Comparison of ENCODE assay signal across 15 cellular contexts in genomic region chr18:13138822-13139139, GRCh38.
DNase-seq lines count a peak whose midpoint lies in the region; ATAC-seq and TF ChIP-seq lines count a peak whose summit lies in the region.
"Had no signal": no experiment of that assay in that cellular context is flagged by ENCODE, and none has a peak within 500 bp of the region (broad histone marks: within the 10 kb centered on the region; RNA-seq: fewer than 3 reads in every experiment).

No MANE protein-coding gene starts in this region.

- no peak for ATAC-seq in activated CD4-positive, alpha-beta T cell treated with anti-CD3 and anti-CD28 coated beads for 36 hours
- ATAC-seq in HG02571 (IDR thresholded peaks at IDR 0.05; ENCODE audit: unreplicated experiment) (no peak), GM18907 (IDR thresholded peaks at IDR 0.05; ENCODE audit: unreplicated experiment) (no peak)

- H3K27ac Mint-ChIP-seq in activated CD4-positive, alpha-beta T cell treated with anti-CD3 and anti-CD28 coated beads for 36 hours, result peak overlapping the region; percentile 86
- H3K27ac Mint-ChIP-seq in activated naive CD8-positive, alpha-beta T cell treated with anti-CD3 and anti-CD28 coated beads for 36 hours, result peak overlapping the region; percentile 94
- H3K27ac Mint-ChIP-seq in nephron, result no peak overlapping the region

- peak overlapping the region; percentile 83 for H3K4me3 Mint-ChIP-seq in activated CD4-positive, alpha-beta T cell treated with anti-CD3 and anti-CD28 coated beads for 36 hours
- peak overlapping the region; percentile 90 for H3K4me3 Mint-ChIP-seq in activated naive CD8-positive, alpha-beta T cell treated with anti-CD3 and anti-CD28 coated beads for 36 hours
- peak overlapping the region; percentile 21 to 89 (median 74) for H3K4me3 Mint-ChIP-seq in nephron

- H3K4me1 Mint-ChIP-seq in activated CD4-positive, alpha-beta T cell treated with anti-CD3 and anti-CD28 coated beads for 36 hours, result peaks cover 24% of the 10 kb centered on the region
- peaks cover 29% of the 10 kb centered on the region for H3K4me1 Mint-ChIP-seq in activated naive CD8-positive, alpha-beta T cell treated with anti-CD3 and anti-CD28 coated beads for 36 hours
- peaks cover 4% of the 10 kb centered on the region for H3K4me1 Mint-ChIP-seq in nephron

- intact Hi-C loops in activated CD4-positive, alpha-beta T cell treated with anti-CD3 and anti-CD28 coated beads for 36 hours (cut with DNase I, micrococcal nuclease), result loop anchor here (1.0 to 5.0 kb wide), 4 partner anchors 190 to 761 kb away; partner anchors contain the start of genes AFG3L2 (in 1 of the 2), CEP76 (in 1 of the 2), PSMG2 (in 1 of the 2) and PTPN2 (in 1 of the 2)

- POLR2A ChIA-PET in activated CD4-positive, alpha-beta T cell treated with anti-CD3 and anti-CD28 coated beads for 36 hours (lab: Charles Lee), result no interaction called here

- no peak overlapping the region for H3K4me3 ChIP-seq in Jurkat, Clone E6-1 (ENCODE audit: low read length)

- no peak for DNase-seq in activated CD4-positive, alpha-beta T cell treated with anti-CD3 and anti-CD28 coated beads for 36 hours
- no peak for DNase-seq in activated CD4-positive, alpha-beta T cell treated with anti-CD3 and anti-CD28 coated beads for 48 hours
- DNase-seq in Jurkat, Clone E6-1 (ENCODE audit: low read depth, low spot score), result peak; percentile 39
- no peak for DNase-seq in activated naive CD8-positive, alpha-beta T cell treated with anti-CD3 and anti-CD28 coated beads for 36 hours
- no peak for DNase-seq in GOT3 (lab: John Stamatoyannopoulos, UW)
- DNase-seq: activated CD4-positive, alpha-beta T cell treated with anti-CD3 and anti-CD28 coated beads for 4 hours; COR-L47; effector memory CD4-positive, alpha-beta T cell; GDM1; hippocampal formation; NCI-H2107; stimulated activated CD4-positive, alpha-beta T cell treated with anti-CD3 and anti-CD28 coated beads, Interleukin-15, amount 100 ng/mL, for 24 hours had no signal

- CTCF ChIA-PET in activated CD4-positive, alpha-beta T cell treated with anti-CD3 and anti-CD28 coated beads for 36 hours (lab: Charles Lee), result interaction anchor here (0.6 to 1.3 kb wide), 3 partner anchors 21 to 85 kb away, joined by 3 to 4 read pairs (median 4); no protein-coding TSS in a partner anchor

- H3K27me3 Mint-ChIP-seq in activated CD4-positive, alpha-beta T cell treated with anti-CD3 and anti-CD28 coated beads for 36 hours, result peaks cover 2% of the 10 kb centered on the region
- no peaks in the 10 kb centered on the region for H3K27me3 Mint-ChIP-seq in activated naive CD8-positive, alpha-beta T cell treated with anti-CD3 and anti-CD28 coated beads for 36 hours
- peaks cover 43% of the 10 kb centered on the region for H3K27me3 Mint-ChIP-seq in nephron (ENCODE audit: low read depth)

- no peaks in the 10 kb centered on the region for H3K9me3 Mint-ChIP-seq in activated CD4-positive, alpha-beta T cell treated with anti-CD3 and anti-CD28 coated beads for 36 hours (ENCODE audit: low read depth)
- H3K9me3 Mint-ChIP-seq in activated naive CD8-positive, alpha-beta T cell treated with anti-CD3 and anti-CD28 coated beads for 36 hours, result peaks cover 5% of the 10 kb centered on the region
- peaks cover 8% of the 10 kb centered on the region for H3K9me3 Mint-ChIP-seq in nephron

- no peak for TF ChIP-seq CTCF in nephron (IDR thresholded peaks at IDR 0.05; ENCODE audit: unreplicated experiment in 3 of 3)

- no peaks in the 10 kb centered on the region for H3K36me3 Mint-ChIP-seq in activated CD4-positive, alpha-beta T cell treated with anti-CD3 and anti-CD28 coated beads for 36 hours (ENCODE audit: low read depth)
- peaks cover 2% of the 10 kb centered on the region for H3K36me3 Mint-ChIP-seq in activated naive CD8-positive, alpha-beta T cell treated with anti-CD3 and anti-CD28 coated beads for 36 hours
- peaks cover 4% of the 10 kb centered on the region for H3K36me3 Mint-ChIP-seq in nephron (ENCODE audit: low read depth)

Comparison
In these comparisons a context has a peak if more than half of its experiments do, and no peak if none do; other contexts are left out.
1. H3K27ac Mint-ChIP-seq: peak in activated CD4-positive, alpha-beta T cell treated with anti-CD3 and anti-CD28 coated beads for 36 hours (single experiment) and activated naive CD8-positive, alpha-beta T cell treated with anti-CD3 and anti-CD28 coated beads for 36 hours (single experiment); none in nephron (0 of 3).
2. Peak in every context shown above with its lines, with median percentiles within 50 percentile points of each other: H3K4me3 Mint-ChIP-seq.